10 cellular contexts compared by ENCODE assay signal in genomic region chr15:63332367-63333078, GRCh38.
DNase-seq lines count a peak whose midpoint lies in the region; ATAC-seq, FAIRE-seq and TF ChIP-seq lines count a peak whose summit lies in the region.
"Had no signal": no experiment of that assay in that cellular context is flagged by ENCODE, and none has a peak within 500 bp of the region (broad histone marks: within the 10 kb centered on the region; RNA-seq: fewer than 3 reads in every experiment).

No MANE protein-coding gene starts in this region.

- no peak for TF ChIP-seq CTCF in D721Med (IDR thresholded peaks at IDR 0.05; ENCODE audit: insufficient read depth, missing control alignments)

- ATAC-seq in GM21825 (IDR thresholded peaks at IDR 0.05; ENCODE audit: unreplicated experiment): no peak

- H3K27me3 ChIP-seq in adipocyte (replicated peaks; ENCODE audit: control insufficient read depth, insufficient read depth, low read length): no peaks in the 10 kb centered on the region

- H3K4me1 ChIP-seq in adipocyte (ENCODE audit: control insufficient read depth, insufficient read depth, low read length): peaks cover 10% of the 10 kb centered on the region

- H3K4me3 ChIP-seq in adipocyte (ENCODE audit: low read length): no peak overlapping the region

- peaks cover 40% of the 10 kb centered on the region for H3K36me3 ChIP-seq in adipocyte (ENCODE audit: control insufficient read depth, insufficient read depth, low read length, severe bottlenecking)

- no peaks in the 10 kb centered on the region for H3K9me3 ChIP-seq in adipocyte (ENCODE audit: control insufficient read depth, low read length)

- no peak for FAIRE-seq in D721Med (lab: Jason Lieb, UNC)
- FAIRE-seq: endometrium had no signal

- H3K9ac ChIP-seq in adipocyte (ENCODE audit: low read length): no peak overlapping the region

- DNase-seq in AG08395 (ENCODE audit: low spot score): peak; percentile 76
- DNase-seq in HPDE6-E6E7 (ENCODE audit: extremely low spot score): peak; percentile 91
- peak; percentile 84 for DNase-seq in adipocyte (ENCODE audit: low read depth)
- peak; percentile 91 for DNase-seq in glomerular visceral epithelial cell (ENCODE audit: extremely low spot score)
- no peak for DNase-seq in D721Med (ENCODE audit: insufficient read length, low spot score)
- no peak for DNase-seq in stimulated activated CD4-positive, alpha-beta T cell treated with anti-CD3 and anti-CD28 coated beads, Interleukin-4, amount 100 ng/mL, for 24 hours
- no peak for DNase-seq in SHP77 treated with DMSO at 0.1 percent for 48 hours (lab: John Stamatoyannopoulos, UW)
- DNase-seq: DMS79 had no signal

Comparison
In these comparisons a context has a peak if more than half of its experiments do, and no peak if none do; other contexts are left out.
1. DNase-seq: peak in AG08395 (single experiment), HPDE6-E6E7 (single experiment), adipocyte (single experiment) and glomerular visceral epithelial cell (single experiment); none in D721Med (single experiment), stimulated activated CD4-positive, alpha-beta T cell treated with anti-CD3 and anti-CD28 coated beads, Interleukin-4, amount 100 ng/mL, for 24 hours (single experiment) and SHP77 treated with DMSO at 0.1 percent for 48 hours (single experiment).